9 cellular contexts compared by ENCODE assay signal in the genomic region with DNA sequence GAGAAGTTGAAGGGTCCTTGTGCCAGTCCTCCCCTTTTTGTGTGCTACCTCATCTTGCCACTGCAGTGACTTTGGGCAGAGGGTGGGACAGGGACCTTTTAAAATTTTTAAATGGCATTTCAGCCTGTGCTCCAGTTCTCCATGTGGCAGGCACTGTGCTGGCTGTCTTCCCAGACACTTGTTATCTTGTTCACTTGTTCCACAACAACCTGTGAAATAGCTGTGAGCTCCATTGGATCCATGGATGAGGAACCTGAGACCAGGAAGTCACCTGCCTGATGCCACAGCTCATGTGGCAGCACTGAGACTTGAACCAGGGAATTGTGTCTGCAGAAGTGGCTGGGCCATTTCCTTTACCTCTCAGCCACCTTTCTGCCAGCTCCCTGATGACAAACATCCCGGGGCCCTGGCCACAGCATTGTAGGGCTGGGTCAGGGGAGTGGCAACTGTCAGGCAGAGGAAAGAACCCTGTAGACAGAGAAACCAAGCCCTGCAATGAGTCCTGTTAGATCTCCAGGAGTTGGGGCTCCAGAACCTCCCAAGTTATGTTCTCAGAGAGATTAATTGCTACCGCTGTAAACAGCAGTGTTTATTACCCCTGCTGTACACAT. TPM values are rescaled to one million over a fixed set of nuclear protein-coding genes. Genes with fewer than 3 reads are reported as not detected.
A peak's percentile ranks its signal among the peaks of the same experiment; 100 is the strongest.
DNase-seq lines count a peak whose midpoint lies in the region; ATAC-seq and TF ChIP-seq lines count a peak whose summit lies in the region.
"Had no signal": no experiment of that assay in that cellular context is flagged by ENCODE, and none has a peak within 500 bp of the region (broad histone marks: within the 10 kb centered on the region; RNA-seq: fewer than 3 reads in every experiment).

No MANE protein-coding gene starts in this region.

- H3K9ac ChIP-seq in mucosa of rectum (ENCODE audit: low read depth in 1 of 2, low read length in 2 of 2) = peak overlapping the region in 1 of 2 donors; percentile 6

- H3K27ac ChIP-seq in mucosa of rectum (ENCODE audit: low read depth in 2 of 2, low read length in 2 of 2) (peak overlapping the region; percentile 56 to 85), upper lobe of right lung (peak overlapping the region; percentile 92)

- TF ChIP-seq CTCF in upper lobe of right lung (IDR thresholded peaks at IDR 0.05) = no peak

- H3K4me3 ChIP-seq in mucosa of rectum (ENCODE audit: low read length in 2 of 2) (no peak overlapping the region), upper lobe of right lung (no peak overlapping the region)

- H3K9me3 ChIP-seq in mucosa of rectum (ENCODE audit: control insufficient read depth in 2 of 2, low read length in 2 of 2) (no peaks in the 10 kb centered on the region), upper lobe of right lung (no peaks in the 10 kb centered on the region)

- DNase-seq in Right ventricle myocardium superior (no peak), Right ventricle myocardium inferior (ENCODE audit: missing footprints) (no peak), upper lobe of right lung (no peak), OCI-M1 (lab: John Stamatoyannopoulos, UW) (no peak), anterior cingulate cortex (lab: John Stamatoyannopoulos, UW) (no peak)
- peak; percentile 57 for DNase-seq in central memory CD4-positive, alpha-beta T cell
- DNase-seq in NK-92 treated with Interleukin-12 subunit alpha and Interleukin-12 subunit beta, amount 100 ng/mL, for 24 hours (lab: John Stamatoyannopoulos, UW) = no peak
- DNase-seq: NCI-H345 had no signal

- H3K4me1 ChIP-seq in mucosa of rectum (ENCODE audit: control insufficient read depth in 2 of 2, insufficient read depth in 2 of 2, low read length in 2 of 2) (peaks cover 64 to 68% of the 10 kb centered on the region in 2 donors), upper lobe of right lung (peaks cover 85% of the 10 kb centered on the region)

- H3K27me3 ChIP-seq in mucosa of rectum (ENCODE audit: control insufficient read depth in 2 of 2, insufficient read depth in 2 of 2, low read length in 2 of 2) = no peaks in the 10 kb centered on the region
- H3K27me3 ChIP-seq in upper lobe of right lung = no peaks in the 10 kb centered on the region

- intact Hi-C loops in Right ventricle myocardium superior (cut with DNase I) = loop anchor here (10.0 kb wide), 1 partner anchor 131 kb away; no protein-coding TSS in a partner anchor
- intact Hi-C loops in Right ventricle myocardium inferior (cut with DNase I) = loop anchor here (5.0 kb wide), 1 partner anchor 143 kb away; no protein-coding TSS in a partner anchor
- intact Hi-C loops in upper lobe of right lung (cut with DNase I) = no loop called here

- ATAC-seq in Right ventricle myocardium superior (ENCODE audit: poor library complexity) = peak; percentile 6
- ATAC-seq in Right ventricle myocardium inferior = no peak
- no peak for ATAC-seq in upper lobe of right lung

- H3K36me3 ChIP-seq in mucosa of rectum (ENCODE audit: control insufficient read depth in 2 of 2, insufficient read depth in 2 of 2, low read length in 2 of 2) = peaks cover 31 to 41% of the 10 kb centered on the region in 2 donors
- peaks cover 77% of the 10 kb centered on the region for H3K36me3 ChIP-seq in upper lobe of right lung

RNA-seq across cellular contexts. Expression of a gene that starts 6.4 kb away (rescaled TPM):
- total RNA-seq in Right ventricle myocardium superior (65.4 TPM), Right ventricle myocardium inferior (68.0 TPM), upper lobe of right lung (173 TPM)

RNA-seq across cellular contexts. Expression of a gene that starts 27.3 kb away (rescaled TPM):
- total RNA-seq in Right ventricle myocardium superior = 12.6 TPM
- total RNA-seq in Right ventricle myocardium inferior = 13.3 TPM
- 45.4 TPM for total RNA-seq in upper lobe of right lung

RNA-seq across cellular contexts. Expression of a gene that starts 30.0 kb away (rescaled TPM):
- total RNA-seq in Right ventricle myocardium superior = not detected
- not detected for total RNA-seq in Right ventricle myocardium inferior
- total RNA-seq in upper lobe of right lung = not detected

RNA-seq across cellular contexts. Expression of a gene that starts 44.9 kb away (rescaled TPM):
- total RNA-seq in Right ventricle myocardium superior (0.27 TPM), Right ventricle myocardium inferior (not detected), upper lobe of right lung (not detected)

RNA-seq across cellular contexts. Expression of a gene that starts 54.4 kb away (rescaled TPM):
- 27.7 TPM for total RNA-seq in Right ventricle myocardium superior
- total RNA-seq in Right ventricle myocardium inferior = 32.4 TPM
- 51.7 TPM for total RNA-seq in upper lobe of right lung
